In genomic region chr3:120274739-120275167, GRCh38 we compare ENCODE assay signal across 11 cellular contexts. TPM values are rescaled to one million over a fixed set of nuclear protein-coding genes. Genes with fewer than 3 reads are reported as not detected.
DNase-seq lines count a peak whose midpoint lies in the region; ATAC-seq and TF ChIP-seq lines count a peak whose summit lies in the region.
"Had no signal": no experiment of that assay in that cellular context is flagged by ENCODE, and none has a peak within 500 bp of the region (broad histone marks: within the 10 kb centered on the region; RNA-seq: fewer than 3 reads in every experiment).

No MANE protein-coding gene starts in this region.

- H3K9me3 ChIP-seq in heart left ventricle (no peaks in the 10 kb centered on the region), stomach (no peaks in the 10 kb centered on the region)

- H3K4me3 ChIP-seq in heart left ventricle = no peak overlapping the region
- no peak overlapping the region for H3K4me3 ChIP-seq in stomach

- H3K36me3 ChIP-seq in heart left ventricle (no peaks in the 10 kb centered on the region), stomach (no peaks in the 10 kb centered on the region)

- intact Hi-C loops in heart left ventricle (cut with DNase I) (no loop called here), stomach (cut with DNase I; ENCODE audit: low total_unique reads) (no loop called here)

- TF ChIP-seq CTCF in heart left ventricle (IDR thresholded peaks at IDR 0.05) (no peak), stomach (IDR thresholded peaks at IDR 0.05) (no peak)

- DNase-seq in NCI-H1105 treated with DMSO at 0.1 percent for 48 hours (lab: John Stamatoyannopoulos, UW) (peak; percentile 21), NCI-H1105 (lab: John Stamatoyannopoulos, UW) (no peak), RPMI7951 (ENCODE audit: low read depth) (peak; percentile 16), heart left ventricle (peak in 3 of 5 donors; percentile 14 to 69 (median 69)), stomach (peak; percentile 61), T-helper 1 cell (no peak)
- DNase-seq in activated CD8-positive, alpha-beta memory T cell treated with anti-CD3 and anti-CD28 coated beads for 24 hours = no peak
- DNase-seq: activated naive CD8-positive, alpha-beta T cell treated with anti-CD3 and anti-CD28 coated beads, Interleukin-2, amount 10 ng/mL, durations not matched to agents 7 days and 5 days; hippocampal formation; NCI-H1048 had no signal

- TF ChIP-seq EP300 in stomach (IDR thresholded peaks at IDR 0.05) = no peak

- peak overlapping the region in 2 of 12 donors; percentile 26 to 30 for H3K27ac ChIP-seq in heart left ventricle
- no peak overlapping the region for H3K27ac ChIP-seq in stomach

- 16 to 39% (median 33%) methylated on average over 5 of the region's 5 CpGs for WGBS in heart left ventricle, 4 donors
- WGBS in stomach, 5 donors = 18 to 32% (median 26%) methylated on average over 5 of the region's 5 CpGs

- ATAC-seq in heart left ventricle (peak; percentile 26 to 98 (median 80)), GM19351 (IDR thresholded peaks at IDR 0.05; ENCODE audit: unreplicated experiment) (no peak)

- TF ChIP-seq POLR2A in heart left ventricle (IDR thresholded peaks at IDR 0.05) = no peak
- no peak for TF ChIP-seq POLR2A in stomach (IDR thresholded peaks at IDR 0.05)

- H3K27me3 ChIP-seq in heart left ventricle = peaks cover 0 to 2% (median 0%) of the 10 kb centered on the region in 9 donors
- H3K27me3 ChIP-seq in stomach = no peaks in the 10 kb centered on the region

- H3K4me1 ChIP-seq in heart left ventricle (peaks cover 0 to 3% (median 0%) of the 10 kb centered on the region in 12 donors), stomach (peaks cover 0 to 13% (median 9%) of the 10 kb centered on the region in 4 donors)

RNA-seq across cellular contexts. Expression of gene GPR156, which starts 10.3 kb away (rescaled TPM):
- 0.24 and 0.68 TPM in 2 replicates for total RNA-seq in RPMI7951 (2014; rRNA removed; shearing (Covaris generic))
- total RNA-seq in heart left ventricle (under 1 TPM in 4 of 9 donors, not detected in 5; 0.07 to 0.24 (median 0.20) TPM), stomach (under 1 TPM in 2 of 5 donors, not detected in 3; 0.37 to 0.89 TPM)
- polyA plus RNA-seq in heart left ventricle (under 1 TPM; 0.06 to 0.08 TPM), stomach (under 1 TPM in 1 of 3 donors, not detected in 2; 0.13 TPM)
- total RNA-seq: activated naive CD8-positive, alpha-beta T cell treated with anti-CD3 and anti-CD28 coated beads, Interleukin-2, amount 10 ng/mL, durations not matched to agents 7 days and 5 days had no signal

Comparison
In these comparisons a context has a peak if more than half of its experiments do, and no peak if none do; other contexts are left out.
1. DNase-seq: peak in NCI-H1105 treated with DMSO at 0.1 percent for 48 hours (single experiment), RPMI7951 (single experiment), heart left ventricle (3 of 5) and stomach (single experiment); none in NCI-H1105 (single experiment), T-helper 1 cell (0 of 5) and activated CD8-positive, alpha-beta memory T cell treated with anti-CD3 and anti-CD28 coated beads for 24 hours (single experiment).